In the genomic region with DNA sequence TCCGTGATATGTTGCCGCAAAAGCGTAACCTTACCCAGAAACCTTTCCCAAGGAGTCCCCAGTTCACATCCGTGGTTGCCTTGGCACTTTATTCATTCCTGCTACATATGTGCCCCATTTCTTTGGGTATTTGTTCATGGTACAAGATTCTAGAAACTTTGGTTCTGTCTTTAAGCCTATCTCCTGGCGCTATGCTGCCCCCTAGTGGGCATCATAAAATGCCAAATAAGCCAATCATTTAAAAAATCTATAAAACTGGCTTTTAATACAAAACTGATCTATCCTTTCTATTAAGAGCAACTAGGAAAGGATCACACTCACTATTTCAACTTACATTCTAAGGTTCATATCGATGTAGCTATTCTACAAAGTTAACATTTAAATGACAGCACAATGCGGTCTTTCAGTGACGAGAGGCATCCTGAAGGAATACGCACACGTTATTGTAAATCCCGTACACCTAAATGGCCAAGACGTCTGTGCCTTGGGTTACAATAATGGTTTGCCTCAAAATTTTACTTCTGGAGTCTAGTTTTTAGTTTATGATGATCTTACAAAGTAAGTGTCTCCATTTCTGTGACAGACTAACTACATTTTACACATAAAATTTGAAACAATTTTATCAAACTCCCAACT, we compare ENCODE assay signal across 8 cellular contexts. TPM values are rescaled to one million over a fixed set of nuclear protein-coding genes. Genes with fewer than 3 reads are reported as not detected.
DNase-seq lines count a peak whose midpoint lies in the region; ATAC-seq, FAIRE-seq and TF ChIP-seq lines count a peak whose summit lies in the region.

No MANE protein-coding gene starts in this region.

- H3K9me2 ChIP-seq in SU-DHL-6 (replicated peaks; ENCODE audit: insufficient read depth, low read length), result no peaks in the 10 kb centered on the region

- H3K9ac ChIP-seq in SU-DHL-6 (ENCODE audit: low read length), result no peak overlapping the region

- no peak overlapping the region for H2AFZ ChIP-seq in SU-DHL-6 (ENCODE audit: low read depth, low read length, severe bottlenecking)

- no peaks in the 10 kb centered on the region for H4K20me1 ChIP-seq in SU-DHL-6 (ENCODE audit: low read depth, low read length)

- no peaks in the 10 kb centered on the region for H3K9me3 ChIP-seq in SU-DHL-6 (ENCODE audit: insufficient read depth, low read length)

- no peak overlapping the region for H3K4me2 ChIP-seq in SU-DHL-6 (ENCODE audit: low read depth, low read length, poor library complexity, severe bottlenecking)

- no peaks in the 10 kb centered on the region for H3K27me3 ChIP-seq in SU-DHL-6 (ENCODE audit: low read length)

- H3K36me3 ChIP-seq in SU-DHL-6 (ENCODE audit: low read length), result no peaks in the 10 kb centered on the region

- no peak for ATAC-seq in GM19467 (IDR thresholded peaks at IDR 0.05; ENCODE audit: unreplicated experiment)

- TF ChIP-seq CTCF in D721Med (IDR thresholded peaks at IDR 0.05; ENCODE audit: insufficient read depth, missing control alignments) (peak; percentile 88), SU-DHL-6 (IDR thresholded peaks at IDR 0.05; ENCODE audit: insufficient read depth, low read length, poor library complexity, severe bottlenecking) (peak; percentile 97)

- H3K4me3 ChIP-seq in SU-DHL-6 (ENCODE audit: insufficient read depth, low read length, poor library complexity, severe bottlenecking), result no peak overlapping the region

- FAIRE-seq in D721Med (lab: Jason Lieb, UNC) (no peak), islet of Langerhans (lab: Jason Lieb, UNC) (peak; percentile 95)

- no peaks in the 10 kb centered on the region for H3F3A ChIP-seq in SU-DHL-6 (ENCODE audit: insufficient read depth)

- H3K79me2 ChIP-seq in SU-DHL-6 (ENCODE audit: insufficient read depth, low read length), result no peaks in the 10 kb centered on the region

- H3K27ac ChIP-seq in SU-DHL-6 (ENCODE audit: low read depth, low read length), result no peak overlapping the region

- DNase-seq in D721Med (ENCODE audit: insufficient read length, low spot score) (no peak), HT-29 (ENCODE audit: low spot score) (peak; percentile 74), astrocyte of the hippocampus (ENCODE audit: low read depth, low spot score) (peak; percentile 68), A172 (ENCODE audit: low spot score) (no peak)
- DNase-seq in stimulated activated CD4-positive, alpha-beta T cell treated with anti-CD3 and anti-CD28 coated beads, Interleukin-4, amount 100 ng/mL, for 24 hours, result peak; percentile 65

RNA-seq across cellular contexts. Expression of gene PIWIL3, which starts 16.2 kb away (rescaled TPM):
- not detected in 2 replicates for total RNA-seq in HT-29 (2014; rRNA removed; shearing (Covaris generic))
- not detected in 2 replicates for total RNA-seq in A172 (2014; rRNA removed; shearing (Covaris generic))

RNA-seq across cellular contexts. Expression of gene SGSM1, which starts 47.7 kb away (rescaled TPM):
- total RNA-seq in HT-29 (2014; rRNA removed; shearing (Covaris generic)), result 0.13 and 0.23 TPM in 2 replicates
- not detected in 2 replicates for total RNA-seq in A172 (2014; rRNA removed; shearing (Covaris generic))

Comparison
In these comparisons a context has a peak if more than half of its experiments do, and no peak if none do; other contexts are left out.
1. DNase-seq: peak in HT-29 (single experiment), astrocyte of the hippocampus (single experiment) and stimulated activated CD4-positive, alpha-beta T cell treated with anti-CD3 and anti-CD28 coated beads, Interleukin-4, amount 100 ng/mL, for 24 hours (single experiment); none in D721Med (single experiment) and A172 (single experiment).